ENCODE assay signal across 10 cellular contexts in genomic region chr11:577611-577894, GRCh38.
A peak's percentile ranks its signal among the peaks of the same experiment; 100 is the strongest.
DNase-seq lines count a peak whose midpoint lies in the region; ATAC-seq, FAIRE-seq and TF ChIP-seq lines count a peak whose summit lies in the region.
"Had no signal": no experiment of that assay in that cellular context is flagged by ENCODE, and none has a peak within 500 bp of the region (broad histone marks: within the 10 kb centered on the region; RNA-seq: fewer than 3 reads in every experiment).

No MANE protein-coding gene starts in this region.

- H3K36me3 ChIP-seq in SU-DHL-6 (ENCODE audit: low read length) = no peaks in the 10 kb centered on the region

- no peak for FAIRE-seq in D721Med (lab: Jason Lieb, UNC)

- no peaks in the 10 kb centered on the region for H3K27me3 ChIP-seq in SU-DHL-6 (ENCODE audit: low read length)

- H3K79me2 ChIP-seq in SU-DHL-6 (ENCODE audit: insufficient read depth, low read length) = peaks cover 56% of the 10 kb centered on the region

- no peak overlapping the region for H2AFZ ChIP-seq in SU-DHL-6 (ENCODE audit: low read depth, low read length, severe bottlenecking)

- no peaks in the 10 kb centered on the region for H3K9me3 ChIP-seq in SU-DHL-6 (ENCODE audit: insufficient read depth, low read length)

- peaks cover 27% of the 10 kb centered on the region; the same call in 1 of the 2 replicates for H4K20me1 ChIP-seq in SU-DHL-6 (ENCODE audit: low read depth, low read length)

- H3K4me3 ChIP-seq in GM12864 (ENCODE audit: low read depth, low read length) (peak overlapping the region; percentile 72), SU-DHL-6 (ENCODE audit: insufficient read depth, low read length, poor library complexity, severe bottlenecking) (peak overlapping the region; percentile 76), fibroblast of mammary gland (ENCODE audit: control insufficient read depth, low read depth, low read length) (peak overlapping the region; percentile 92), retinal pigment epithelial cell (ENCODE audit: low read length) (peak overlapping the region; percentile 92)

- H3K4me2 ChIP-seq in SU-DHL-6 (ENCODE audit: low read depth, low read length, poor library complexity, severe bottlenecking) = peak overlapping the region; percentile 85

- H3K9ac ChIP-seq in SU-DHL-6 (ENCODE audit: low read length) = peak overlapping the region; percentile 78

- TF ChIP-seq CTCF in GM12864 (IDR thresholded peaks at IDR 0.05; ENCODE audit: low read depth, low read length, missing control alignments) = no peak
- no peak for TF ChIP-seq CTCF in SU-DHL-6 (IDR thresholded peaks at IDR 0.05; ENCODE audit: insufficient read depth, low read length, poor library complexity, severe bottlenecking)
- no peak for TF ChIP-seq CTCF in fibroblast of mammary gland (conservative IDR thresholded peaks at IDR 0.05; ENCODE audit: control insufficient read depth, insufficient read depth, low read depth, low read length)
- TF ChIP-seq CTCF in retinal pigment epithelial cell (conservative IDR thresholded peaks at IDR 0.05; ENCODE audit: low read depth, low read length) = no peak
- TF ChIP-seq CTCF in D721Med (IDR thresholded peaks at IDR 0.05; ENCODE audit: insufficient read depth, missing control alignments) = no peak

- H3K27ac ChIP-seq in SU-DHL-6 (ENCODE audit: low read depth, low read length) = no peak overlapping the region

- DNase-seq in GM12864 (ENCODE audit: low read depth) = no peak
- no peak for DNase-seq in fibroblast of mammary gland (ENCODE audit: low read depth)
- no peak for DNase-seq in retinal pigment epithelial cell (ENCODE audit: low read depth)
- no peak for DNase-seq in D721Med (ENCODE audit: insufficient read length, low spot score)
- no peak for DNase-seq in NOMO-1 treated with dmso at 0.1 percent for 144 hours (lab: John Stamatoyannopoulos, UW; ENCODE audit: unreplicated experiment)
- no peak for DNase-seq in HK-2 (ENCODE audit: unreplicated experiment)
- DNase-seq: foreskin melanocyte, RPMI8226 had no signal

- 0 out of 2 replicates have a peak, but pooled peaks cover 3% of the 10 kb centered on the region for H3F3A ChIP-seq in SU-DHL-6 (ENCODE audit: insufficient read depth)

- no peak for ATAC-seq in GM19351 (IDR thresholded peaks at IDR 0.05; ENCODE audit: unreplicated experiment)

- H3K9me2 ChIP-seq in SU-DHL-6 (replicated peaks; ENCODE audit: insufficient read depth, low read length) = no peaks in the 10 kb centered on the region
